Comparison of ENCODE assay signal across 1 cellular context in the genomic region with DNA sequence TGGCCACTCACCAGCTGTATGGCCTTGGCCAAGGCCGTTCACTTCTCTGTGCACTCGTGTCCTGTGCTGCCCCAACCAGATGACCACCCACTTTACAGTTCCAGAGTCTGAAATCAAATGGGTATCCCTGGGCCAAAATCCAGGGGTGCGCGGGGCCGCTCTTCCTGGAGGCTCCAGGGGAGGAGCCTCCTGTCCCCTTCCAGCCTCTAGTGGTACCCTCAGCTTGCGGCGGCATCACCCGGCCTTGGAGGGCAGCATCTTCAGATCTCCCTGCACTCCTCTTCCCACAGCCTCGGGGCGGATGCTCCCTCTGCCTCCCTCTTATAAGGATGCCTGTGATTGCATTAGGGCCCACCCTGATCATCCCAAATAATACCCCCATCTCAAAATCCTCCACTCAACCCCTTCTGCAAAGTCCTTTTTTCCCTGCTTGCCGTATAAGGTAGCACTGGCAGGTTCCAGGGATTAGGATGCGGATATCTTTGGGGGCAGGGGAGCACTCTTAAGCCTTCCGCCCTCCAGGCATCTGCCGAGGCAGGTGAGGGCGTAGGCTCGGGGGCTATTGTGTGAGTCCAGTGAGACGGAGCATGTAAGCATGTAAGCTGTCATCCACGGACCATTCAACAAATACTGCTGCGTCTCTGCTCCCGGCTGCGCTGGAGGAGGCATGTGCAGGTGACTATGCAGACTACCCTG.
TF ChIP-seq lines count a peak whose summit lies in the region.

No MANE protein-coding gene starts in this region.

TF ChIP-seq in H1, 55 proteins besides CTCF, POLR2A, EP300 and RAD21 (continued from another document):
- TF ChIP-seq KDM5A (IDR thresholded peaks at IDR 0.05; ENCODE audit: low read length) (no peak), POLR2AphosphoS5 (IDR thresholded peaks at IDR 0.05; ENCODE audit: low read depth, low read length) (no peak), HDAC6 (IDR thresholded peaks at IDR 0.05; ENCODE audit: low read depth, low read length) (no peak), RXRA (IDR thresholded peaks at IDR 0.05; ENCODE audit: insufficient read depth, low read depth, low read length) (no peak), RNF2 (IDR thresholded peaks at IDR 0.05; ENCODE audit: borderline replicate concordance, low read depth, low read length, missing control alignments, poor library complexity, severe bottlenecking) (no peak), SIX5 (IDR thresholded peaks at IDR 0.05; ENCODE audit: low read depth, low read length) (no peak), YY1 (IDR thresholded peaks at IDR 0.05; ENCODE audit: low read depth, low read length) (no peak), RBBP5 (IDR thresholded peaks at IDR 0.05; ENCODE audit: borderline replicate concordance, low read depth, low read length) (no peak), CBX8 (IDR thresholded peaks at IDR 0.05; ENCODE audit: borderline replicate concordance, low read depth, low read length) (no peak), BCL11A (IDR thresholded peaks at IDR 0.05; ENCODE audit: low read depth in 2 of 2, low read length in 2 of 2) (no peak), SAP30 (IDR thresholded peaks at IDR 0.05; ENCODE audit: insufficient read depth, insufficient replicate concordance, low read length) (no peak), SUZ12 (IDR thresholded peaks at IDR 0.05; ENCODE audit: low read length) (no peak), EGR1 (IDR thresholded peaks at IDR 0.05; ENCODE audit: borderline replicate concordance, low read depth, low read length) (no peak), HDAC2 (IDR thresholded peaks at IDR 0.05; ENCODE audit: borderline replicate concordance in 1 of 2, low read depth in 2 of 2, low read length in 2 of 2) (no peak), TAF1 (IDR thresholded peaks at IDR 0.05; ENCODE audit: low read depth, low read length) (no peak)
- TF ChIP-seq, protein P1, sequence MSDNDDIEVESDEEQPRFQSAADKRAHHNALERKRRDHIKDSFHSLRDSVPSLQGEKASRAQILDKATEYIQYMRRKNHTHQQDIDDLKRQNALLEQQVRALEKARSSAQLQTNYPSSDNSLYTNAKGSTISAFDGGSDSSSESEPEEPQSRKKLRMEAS (IDR thresholded peaks at IDR 0.05), result no peak
TF ChIP-seq in H1: peak in this region for 0.
